ENCODE assay signal across 19 cellular contexts in genomic region chr10:123929791-123930190, GRCh38. TPM values are rescaled to one million over a fixed set of nuclear protein-coding genes. Genes with fewer than 3 reads are reported as not detected.
DNase-seq lines count a peak whose midpoint lies in the region; ATAC-seq and TF ChIP-seq lines count a peak whose summit lies in the region.
"Had no signal": no experiment of that assay in that cellular context is flagged by ENCODE, and none has a peak within 500 bp of the region (broad histone marks: within the 10 kb centered on the region; RNA-seq: fewer than 3 reads in every experiment).

No MANE protein-coding gene starts in this region.

- no peak overlapping the region for H3K4me2 ChIP-seq in fibroblast of lung (ENCODE audit: extremely low read depth, insufficient read depth, low read length)

- in situ Hi-C loops in gastrocnemius medialis (cut with MboI; ENCODE audit: low sequenced_read_pairs in 4 of 4): no loop called here

- H3K9me3 ChIP-seq in fibroblast of lung (ENCODE audit: control insufficient read depth, insufficient read depth, low read depth, low read length) (no peaks in the 10 kb centered on the region), gastrocnemius medialis (no peaks in the 10 kb centered on the region), uterus (peaks cover 0 to 3% of the 10 kb centered on the region in 2 donors)

- H3K36me3 Mint-ChIP-seq in HFFc6 (ENCODE audit: low read depth): peaks cover 16% of the 10 kb centered on the region

- no peaks in the 10 kb centered on the region for H3K79me2 ChIP-seq in fibroblast of lung (ENCODE audit: control insufficient read depth, insufficient read depth, low read length)

- H3K4me3 Mint-ChIP-seq in HFFc6: peak overlapping the region; percentile 69; the same call in 1 of the 2 replicates
- H3K4me3 Mint-ChIP-seq: CD4-positive, alpha-beta T cell had no signal

- H3K9ac ChIP-seq in fibroblast of lung (ENCODE audit: insufficient read depth, low read length): no peak overlapping the region

- no peak for DNase-seq in HFFc6
- DNase-seq in fibroblast of lung (ENCODE audit: low read depth in 2 of 2): no peak
- no peak for DNase-seq in gastrocnemius medialis
- no peak for DNase-seq in uterus
- DNase-seq in activated CD4-positive, alpha-beta T cell treated with anti-CD3 and anti-CD28 coated beads for 4 hours: no peak
- no peak for DNase-seq in DMS79 treated with DMSO at 0.1 percent for 48 hours (lab: John Stamatoyannopoulos, UW)
- no peak for DNase-seq in DMS 273 treated with DMSO at 0.1 percent for 48 hours (lab: John Stamatoyannopoulos, UW)
- DNase-seq: ACHN; CD4-positive, alpha-beta T cell; KG1; NCI-H1436; NCI-H2029; NCI-H2171; NCI-H446 treated with DMSO at 0.1 percent for 48 hours; NCI-H748 treated with DMSO at 0.1 percent for 48 hours had no signal

- no peaks in the 10 kb centered on the region for H3K27me3 ChIP-seq in fibroblast of lung (ENCODE audit: control insufficient read depth, insufficient read depth, low read length)
- no peaks in the 10 kb centered on the region for H3K27me3 ChIP-seq in gastrocnemius medialis
- H3K27me3 ChIP-seq in uterus: no peaks in the 10 kb centered on the region

- peak overlapping the region; percentile 96 for H3K27ac Mint-ChIP-seq in HFFc6
- H3K27ac Mint-ChIP-seq: CD4-positive, alpha-beta T cell had no signal

- no peaks in the 10 kb centered on the region for H3K27me3 Mint-ChIP-seq in HFFc6 (ENCODE audit: insufficient read depth)

- no peak overlapping the region for H2AFZ ChIP-seq in fibroblast of lung (ENCODE audit: low read length)

- no peak for TF ChIP-seq CTCF in HFFc6 (IDR thresholded peaks at IDR 0.05)
- TF ChIP-seq CTCF in fibroblast of lung (conservative IDR thresholded peaks at IDR 0.05 in 1 of 2, IDR thresholded peaks at IDR 0.05 in 1 of 2; ENCODE audit: low read depth in 1 of 2, low read length in 2 of 2): no peak
- no peak for TF ChIP-seq CTCF in gastrocnemius medialis (IDR thresholded peaks at IDR 0.05 in 4 of 5, conservative IDR thresholded peaks at IDR 0.05 in 1 of 5)
- no peak for TF ChIP-seq CTCF in uterus (IDR thresholded peaks at IDR 0.05)

- peaks cover 38% of the 10 kb centered on the region for H3K9me3 Mint-ChIP-seq in HFFc6

- H3K4me1 Mint-ChIP-seq in HFFc6 (ENCODE audit: low read depth): peaks cover 42% of the 10 kb centered on the region; the same call in 1 of the 2 replicates

- ATAC-seq in gastrocnemius medialis: no peak
- ATAC-seq: HepG2 had no signal

- peak overlapping the region; percentile 22 for H3K27ac ChIP-seq in fibroblast of lung (ENCODE audit: insufficient read depth, low read length)
- peak overlapping the region in 3 of 4 donors; percentile 11 to 17 (median 13) for H3K27ac ChIP-seq in gastrocnemius medialis
- peak overlapping the region; percentile 49 to 54 for H3K27ac ChIP-seq in uterus
- H3K27ac ChIP-seq: RWPE1 had no signal

- intact Hi-C loops in gastrocnemius medialis (cut with DNase I; ENCODE audit: low total_unique reads): no loop called here
- intact Hi-C loops in uterus (cut with DNase I; ENCODE audit: low total_unique reads): no loop called here

- H3K36me3 ChIP-seq in fibroblast of lung (ENCODE audit: control insufficient read depth, insufficient read depth, low read length): no peaks in the 10 kb centered on the region
- no peaks in the 10 kb centered on the region for H3K36me3 ChIP-seq in gastrocnemius medialis
- H3K36me3 ChIP-seq in uterus: no peaks in the 10 kb centered on the region

- H4K20me1 ChIP-seq in fibroblast of lung (ENCODE audit: control insufficient read depth, extremely low read depth, insufficient read depth, low read length): no peaks in the 10 kb centered on the region

- H3K4me1 ChIP-seq in fibroblast of lung (ENCODE audit: control insufficient read depth, extremely low read depth, insufficient read depth, low read length) (no peaks in the 10 kb centered on the region), gastrocnemius medialis (no peaks in the 10 kb centered on the region), uterus (no peaks in the 10 kb centered on the region)

- no peak overlapping the region for H3K4me3 ChIP-seq in fibroblast of lung (replicated peaks in 1 of 4; ENCODE audit: control extremely low read depth in 1 of 4, insufficient read depth in 1 of 4, low read depth in 3 of 4, low read length in 4 of 4)
- no peak overlapping the region for H3K4me3 ChIP-seq in gastrocnemius medialis
- no peak overlapping the region for H3K4me3 ChIP-seq in uterus

- TF ChIP-seq POLR2A in gastrocnemius medialis (IDR thresholded peaks at IDR 0.05) (no peak), uterus (IDR thresholded peaks at IDR 0.05) (no peak)

RNA-seq across cellular contexts. Expression of gene CPXM2, which starts 38.2 kb away (rescaled TPM):
- total RNA-seq in HFFc6 (2021; fragmentation: NEBNext Ultra II Directional; extraction: Animal tissue kit (Norgen Biotek cat#: 25700)): not detected
- total RNA-seq in fibroblast of lung (9.8 and 48.1 TPM in 2 replicates), gastrocnemius medialis (1 to 10 TPM in 3 of 4 donors, under 1 TPM in 1; 0.63 to 4.1 (median 1.9) TPM), uterus (10 to 100 TPM in 3 of 4 donors, 1 to 10 TPM in 1; 2.1 to 48.2 (median 17.8) TPM)
- polyA plus RNA-seq in fibroblast of lung: 2.8 and 3.1 TPM in 2 replicates
- 3.2 and 4.0 TPM in 2 replicates for polyA plus RNA-seq in fibroblast of lung (2012)
- polyA minus RNA-seq in fibroblast of lung (ENCODE audit: low replicate concordance): 0.26 and 1.0 TPM in 2 replicates
- total RNA-seq: CD4-positive, alpha-beta T cell; G401; H4; HepG2 had no signal
